In genomic region chr17:2844386-2844785, GRCh38 we compare ENCODE assay signal across 17 cellular contexts. TPM values are rescaled to one million over a fixed set of nuclear protein-coding genes. Genes with fewer than 3 reads are reported as not detected.
DNase-seq lines count a peak whose midpoint lies in the region; ATAC-seq and TF ChIP-seq lines count a peak whose summit lies in the region.
"Had no signal": no experiment of that assay in that cellular context is flagged by ENCODE, and none has a peak within 500 bp of the region (broad histone marks: within the 10 kb centered on the region; RNA-seq: fewer than 3 reads in every experiment).

No MANE protein-coding gene starts in this region.

- no peak overlapping the region for H3K9ac ChIP-seq in MM.1S (ENCODE audit: low read length)

- H3K27ac ChIP-seq in hepatocyte (peak overlapping the region; percentile 68), MM.1S (ENCODE audit: low read length) (no peak overlapping the region)
- H3K27ac ChIP-seq: left lung, SJSA1, thoracic aorta had no signal

- no peak overlapping the region for H3K4me3 ChIP-seq in BJ (ENCODE audit: low read depth, low read length)
- H3K4me3 ChIP-seq in hepatocyte: no peak overlapping the region
- no peak overlapping the region for H3K4me3 ChIP-seq in MM.1S (ENCODE audit: low read length)
- H3K4me3 ChIP-seq: left lung, SJSA1, thoracic aorta had no signal

- H3K9me2 ChIP-seq in hepatocyte (replicated peaks; ENCODE audit: insufficient read depth) (no peaks in the 10 kb centered on the region), MM.1S (replicated peaks; ENCODE audit: insufficient read depth, low read length) (no peaks in the 10 kb centered on the region)

- 0 out of 2 replicates have a peak, but pooled peaks have one; percentile 13 for TF ChIP-seq CTCF in BJ (IDR thresholded peaks at IDR 0.05; ENCODE audit: insufficient read depth, low read depth, low read length)
- no peak for TF ChIP-seq CTCF in hepatocyte (IDR thresholded peaks at IDR 0.05; ENCODE audit: poor library complexity)
- no peak for TF ChIP-seq CTCF in MM.1S (IDR thresholded peaks at IDR 0.05; ENCODE audit: low read length)

- H3K36me3 ChIP-seq in BJ (ENCODE audit: control insufficient read depth, insufficient read depth, low read length) (no peaks in the 10 kb centered on the region), hepatocyte (replicated peaks; ENCODE audit: insufficient read depth, low read depth) (no peaks in the 10 kb centered on the region), MM.1S (replicated peaks; ENCODE audit: insufficient read depth, low read length) (no peaks in the 10 kb centered on the region)
- H3K36me3 ChIP-seq: left lung, SJSA1, thoracic aorta had no signal

- H3K4me2 ChIP-seq in hepatocyte: no peak overlapping the region
- H3K4me2 ChIP-seq in MM.1S (ENCODE audit: low read depth, low read length): no peak overlapping the region

- H3F3A ChIP-seq in MM.1S (ENCODE audit: insufficient read depth, low read length): no peaks in the 10 kb centered on the region

- H2AFZ ChIP-seq in hepatocyte (no peak overlapping the region), MM.1S (ENCODE audit: low read length) (no peak overlapping the region)

- POLR2A ChIA-PET in BJ (lab: Charles Lee) (no interaction called here), HEK293T (lab: Yijun Ruan, JAX) (interaction anchor here (1.4 kb wide), 1 partner anchor 9 kb away, joined by 3 read pairs; no protein-coding TSS in a partner anchor)

- no peaks in the 10 kb centered on the region for H3K27me3 ChIP-seq in BJ (ENCODE audit: control insufficient read depth, insufficient read depth, low read length)
- no peaks in the 10 kb centered on the region for H3K27me3 ChIP-seq in hepatocyte
- peaks cover 48% of the 10 kb centered on the region for H3K27me3 ChIP-seq in MM.1S (replicated peaks; ENCODE audit: insufficient read depth, low read length)
- H3K27me3 ChIP-seq: SJSA1 had no signal

- H3K4me1 ChIP-seq in hepatocyte (ENCODE audit: insufficient read depth) (peaks cover 3% of the 10 kb centered on the region), MM.1S (ENCODE audit: low read length) (no peaks in the 10 kb centered on the region)

- H3K79me2 ChIP-seq in hepatocyte: no peaks in the 10 kb centered on the region
- no peaks in the 10 kb centered on the region for H3K79me2 ChIP-seq in MM.1S (ENCODE audit: low read length)

- DNase-seq in BJ (ENCODE audit: low read depth) (no peak), Daoy (ENCODE audit: low read depth) (peak; percentile 72), NCI-H69 (lab: John Stamatoyannopoulos, UW) (peak; percentile 95), hepatocyte (ENCODE audit: low spot score) (peak; percentile 73), HEK293T (ENCODE audit: extremely low spot score) (no peak), MM.1S (no peak), glomerular visceral epithelial cell (ENCODE audit: extremely low spot score) (no peak)
- DNase-seq: activated CD8-positive, alpha-beta memory T cell treated with anti-CD3 and anti-CD28 coated beads, Interleukin-2, amount 50 U/mL, for 48 hours; activated naive CD8-positive, alpha-beta T cell treated with anti-CD3 and anti-CD28 coated beads for 36 hours; CD4-positive, CD25-positive, alpha-beta regulatory T cell; cortex of kidney; left lung; NCI-H526; stimulated activated CD4-positive, alpha-beta T cell treated with anti-CD3 and anti-CD28 coated beads, Interleukin-12 subunit alpha, Interleukin-12 subunit beta, amount 100 ng/mL, for 4 hours had no signal

- H4K20me1 ChIP-seq in hepatocyte (ENCODE audit: insufficient read depth, poor library complexity, severe bottlenecking) (no peaks in the 10 kb centered on the region), MM.1S (ENCODE audit: insufficient read depth, low read length) (no peaks in the 10 kb centered on the region)

- WGBS in hepatocyte (ENCODE audit: low lambda C conversion rate, missing lambda C conversion rate): 11% methylated on average over 6 of the region's 6 CpGs

- ATAC-seq in HG03460 (IDR thresholded peaks at IDR 0.05; ENCODE audit: unreplicated experiment): no peak
- ATAC-seq: left lung had no signal

- no peaks in the 10 kb centered on the region for H3K9me3 ChIP-seq in hepatocyte (ENCODE audit: low read depth)
- no peaks in the 10 kb centered on the region for H3K9me3 ChIP-seq in MM.1S (replicated peaks; ENCODE audit: insufficient read depth, low read length)
- H3K9me3 ChIP-seq: left lung, SJSA1, thoracic aorta had no signal

- CTCF ChIA-PET in BJ (lab: Yijun Ruan, JAX): interaction anchor here (0.5 to 7.3 kb wide), 3 partner anchors 29 to 170 kb away, joined by 3 to 83 read pairs (median 3); no protein-coding TSS in a partner anchor
- CTCF ChIA-PET in HEK293T (lab: Yijun Ruan, JAX): interaction anchor here (0.7 kb wide), 1 partner anchor 84 kb away, joined by 3 read pairs; no protein-coding TSS in a partner anchor

TF ChIP-seq in HEK293T, 16 proteins besides CTCF, POLR2A, EP300 and RAD21:
- TF ChIP-seq PKNOX1 (IDR thresholded peaks at IDR 0.05) (no peak), NFRKB (IDR thresholded peaks at IDR 0.05) (no peak), SP1 (IDR thresholded peaks at IDR 0.05) (no peak), ELF4 (IDR thresholded peaks at IDR 0.05) (no peak), SUZ12 (IDR thresholded peaks at IDR 0.05) (no peak), L3MBTL2 (conservative IDR thresholded peaks at IDR 0.05) (no peak), FOXA1 (IDR thresholded peaks at IDR 0.05) (no peak), ARNT (IDR thresholded peaks at IDR 0.05) (no peak), BHLHE40 (IDR thresholded peaks at IDR 0.05; ENCODE audit: borderline replicate concordance) (no peak), ZNF384 (IDR thresholded peaks at IDR 0.05) (no peak), CTBP1 (IDR thresholded peaks at IDR 0.05; ENCODE audit: borderline replicate concordance) (no peak), LEF1 (IDR thresholded peaks at IDR 0.05; ENCODE audit: borderline replicate concordance) (no peak), FOXM1 (IDR thresholded peaks at IDR 0.05; ENCODE audit: borderline replicate concordance) (no peak), FOXK2 (IDR thresholded peaks at IDR 0.05) (no peak)

RNA-seq across cellular contexts. Expression of gene RAP1GAP2, which starts 48.1 kb away (rescaled TPM):
- polyA plus RNA-seq in BJ (2011; rRNA removed): 4.1 and 4.8 TPM in 2 replicates
- polyA minus RNA-seq in BJ (2011; rRNA and poly(A)+ RNA removed): 4.2 and 4.5 TPM in 2 replicates
- total RNA-seq in Daoy (2014; rRNA removed; shearing (Covaris generic)): 5.5 and 7.7 TPM in 2 replicates
- 8.6 and 10.0 TPM in 2 replicates for total RNA-seq in hepatocyte
- 3.0 and 4.6 TPM in 2 replicates for polyA plus RNA-seq in hepatocyte
- total RNA-seq: activated naive CD8-positive, alpha-beta T cell treated with anti-CD3 and anti-CD28 coated beads for 36 hours had no signal

Comparison
In these comparisons a context has a peak if more than half of its experiments do, and no peak if none do; other contexts are left out.
1. DNase-seq: peak in Daoy (single experiment), NCI-H69 (single experiment) and hepatocyte (single experiment); none in BJ (single experiment), HEK293T (single experiment), MM.1S (single experiment) and glomerular visceral epithelial cell (single experiment).